In the genomic region with DNA sequence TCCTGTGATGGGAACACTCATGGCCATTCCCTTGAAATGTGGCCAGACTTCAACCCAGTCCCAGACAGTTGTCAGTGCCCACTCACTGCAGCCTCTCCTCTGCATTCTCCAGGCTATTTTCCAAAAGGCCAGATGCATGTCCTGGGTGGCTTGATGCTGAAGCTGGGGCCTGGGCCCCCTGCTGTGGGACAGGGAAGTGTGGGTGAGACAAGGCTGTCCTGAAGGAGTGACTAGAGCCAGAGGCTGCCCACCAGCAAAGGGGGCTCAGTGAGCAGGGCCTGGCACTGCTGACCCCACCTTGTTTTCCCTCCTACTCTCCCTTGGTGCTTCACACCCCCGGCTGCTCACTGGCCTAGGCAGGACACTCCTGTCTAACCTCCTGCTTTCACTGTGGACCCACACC, we compare ENCODE assay signal across 13 cellular contexts. TPM values are rescaled to one million over a fixed set of nuclear protein-coding genes. Genes with fewer than 3 reads are reported as not detected.
DNase-seq lines count a peak whose midpoint lies in the region; ATAC-seq and TF ChIP-seq lines count a peak whose summit lies in the region.
"Had no signal": no experiment of that assay in that cellular context is flagged by ENCODE, and none has a peak within 500 bp of the region (broad histone marks: within the 10 kb centered on the region; RNA-seq: fewer than 3 reads in every experiment).

No MANE protein-coding gene starts in this region.

- no peaks in the 10 kb centered on the region for H3K27me3 ChIP-seq in adipocyte (replicated peaks; ENCODE audit: control insufficient read depth, insufficient read depth, low read length)
- no peaks in the 10 kb centered on the region for H3K27me3 ChIP-seq in mucosa of rectum (ENCODE audit: control insufficient read depth in 2 of 2, insufficient read depth in 2 of 2, low read length in 2 of 2)
- no peaks in the 10 kb centered on the region for H3K27me3 ChIP-seq in upper lobe of left lung
- H3K27me3 ChIP-seq: BE2C had no signal

- DNase-seq in Right ventricle myocardium superior, result no peak
- DNase-seq in Right ventricle myocardium inferior (ENCODE audit: missing footprints), result no peak
- DNase-seq in adipocyte (ENCODE audit: low read depth), result no peak
- DNase-seq in upper lobe of left lung, result no peak
- no peak for DNase-seq in osteocyte (ENCODE audit: extremely low spot score, unreplicated experiment)
- DNase-seq: BE2C, H9, NCI-H1092 had no signal

- ATAC-seq in Right ventricle myocardium superior (ENCODE audit: poor library complexity) (peak; percentile 1), Right ventricle myocardium inferior (no peak), upper lobe of left lung (ENCODE audit: low FRiP score in 2 of 2) (no peak), GM21619 (IDR thresholded peaks at IDR 0.05; ENCODE audit: unreplicated experiment) (no peak), GM19023 (IDR thresholded peaks at IDR 0.05; ENCODE audit: unreplicated experiment) (no peak)

- H3K4me3 Mint-ChIP-seq in osteocyte (ENCODE audit: unreplicated experiment), result no peak overlapping the region
- H3K4me3 Mint-ChIP-seq: H9, neural crest cell, type B pancreatic cell had no signal

- intact Hi-C loops in Right ventricle myocardium superior (cut with DNase I), result no loop called here
- intact Hi-C loops in Right ventricle myocardium inferior (cut with DNase I), result no loop called here

- H3K27ac ChIP-seq in mucosa of rectum (ENCODE audit: low read depth in 2 of 2, low read length in 2 of 2), result peak overlapping the region; percentile 97 to 99
- H3K27ac ChIP-seq in upper lobe of left lung, result peak overlapping the region; percentile 94 to 96 (median 95)

- no peaks in the 10 kb centered on the region for H3K9me3 Mint-ChIP-seq in osteocyte (ENCODE audit: unreplicated experiment)
- H3K9me3 Mint-ChIP-seq: H9, neural crest cell, type B pancreatic cell had no signal

- peaks cover under 1% of the 10 kb centered on the region for H3K36me3 ChIP-seq in adipocyte (ENCODE audit: control insufficient read depth, insufficient read depth, low read length, severe bottlenecking)
- H3K36me3 ChIP-seq in mucosa of rectum (ENCODE audit: control insufficient read depth in 2 of 2, insufficient read depth in 2 of 2, low read length in 2 of 2), result peaks cover 0 to 9% of the 10 kb centered on the region in 2 donors
- peaks cover 0 to 9% (median 4%) of the 10 kb centered on the region in 4 donors for H3K36me3 ChIP-seq in upper lobe of left lung
- H3K36me3 ChIP-seq: BE2C had no signal

- peaks cover 23% of the 10 kb centered on the region for H3K4me1 Mint-ChIP-seq in osteocyte (ENCODE audit: unreplicated experiment)
- H3K4me1 Mint-ChIP-seq: H9 had no signal

- WGBS in upper lobe of left lung, 2 donors, result 59 to 80% methylated on average over 1 of the region's 1 CpG

- no peaks in the 10 kb centered on the region for H3K36me3 Mint-ChIP-seq in osteocyte (ENCODE audit: unreplicated experiment)
- H3K36me3 Mint-ChIP-seq: type B pancreatic cell had no signal

- no peak overlapping the region for H3K27ac Mint-ChIP-seq in osteocyte (ENCODE audit: unreplicated experiment)
- H3K27ac Mint-ChIP-seq: H9, type B pancreatic cell had no signal

- H3K4me3 ChIP-seq in adipocyte (ENCODE audit: low read length) (no peak overlapping the region), mucosa of rectum (ENCODE audit: low read length in 2 of 2) (no peak overlapping the region), upper lobe of left lung (no peak overlapping the region)

- TF ChIP-seq POLR2A in upper lobe of left lung (IDR thresholded peaks at IDR 0.05), result no peak

- TF ChIP-seq CTCF in upper lobe of left lung (IDR thresholded peaks at IDR 0.05) (no peak), osteocyte (IDR thresholded peaks at IDR 0.05) (no peak)

- TF ChIP-seq EP300 in upper lobe of left lung (IDR thresholded peaks at IDR 0.05), result no peak

- H3K9ac ChIP-seq in adipocyte (ENCODE audit: low read length) (peak overlapping the region; percentile 16), mucosa of rectum (ENCODE audit: low read depth in 1 of 2, low read length in 2 of 2) (peak overlapping the region in 1 of 2 donors; percentile 81)

- H3K4me1 ChIP-seq in adipocyte (ENCODE audit: control insufficient read depth, insufficient read depth, low read length) (peaks cover 30% of the 10 kb centered on the region), mucosa of rectum (ENCODE audit: control insufficient read depth in 2 of 2, insufficient read depth in 2 of 2, low read length in 2 of 2) (peaks cover 43 to 46% of the 10 kb centered on the region in 2 donors), upper lobe of left lung (peaks cover 51 to 59% (median 57%) of the 10 kb centered on the region in 4 donors)

- H3K9me3 ChIP-seq in adipocyte (ENCODE audit: control insufficient read depth, low read length) (no peaks in the 10 kb centered on the region), mucosa of rectum (ENCODE audit: control insufficient read depth in 2 of 2, low read length in 2 of 2) (no peaks in the 10 kb centered on the region), upper lobe of left lung (no peaks in the 10 kb centered on the region)
- H3K9me3 ChIP-seq: BE2C had no signal

- peaks cover 4% of the 10 kb centered on the region for H3K27me3 Mint-ChIP-seq in osteocyte (ENCODE audit: unreplicated experiment)
- H3K27me3 Mint-ChIP-seq: type B pancreatic cell had no signal

RNA-seq across cellular contexts. Expression of a gene that starts 11.9 kb away (rescaled TPM):
- 8.0 TPM for total RNA-seq in Right ventricle myocardium superior
- 13.2 TPM for total RNA-seq in Right ventricle myocardium inferior
- 10 to 100 TPM; 35.8 to 66.9 (median 43.1) TPM for total RNA-seq in upper lobe of left lung
- 1.7 and 2.4 TPM in 2 replicates for total RNA-seq in osteocyte

RNA-seq across cellular contexts. Expression of a gene that starts 17.2 kb away (rescaled TPM):
- 430 TPM for total RNA-seq in Right ventricle myocardium superior
- total RNA-seq in Right ventricle myocardium inferior, result 412 TPM
- 100 to 1,000 TPM in 1 of 6 donors, 10 to 100 TPM in 5; 30.2 to 102 (median 70.1) TPM for total RNA-seq in upper lobe of left lung
- 24.8 and 31.9 TPM in 2 replicates for total RNA-seq in osteocyte

RNA-seq across cellular contexts. Expression of a gene that starts 30.4 kb away (rescaled TPM):
- 19.5 TPM for total RNA-seq in Right ventricle myocardium superior
- total RNA-seq in Right ventricle myocardium inferior, result 14.0 TPM
- total RNA-seq in upper lobe of left lung, result 10 to 100 TPM in 3 of 6 donors, 1 to 10 TPM in 3; 5.0 to 25.3 (median 9.6) TPM
- 19.9 and 23.1 TPM in 2 replicates for total RNA-seq in osteocyte

RNA-seq across cellular contexts. Expression of a gene that starts 32.2 kb away (rescaled TPM):
- total RNA-seq in Right ventricle myocardium superior, result 53.1 TPM
- total RNA-seq in Right ventricle myocardium inferior, result 48.4 TPM
- 1 to 10 TPM; 4.7 to 7.5 (median 5.7) TPM for total RNA-seq in upper lobe of left lung
- 2.2 and 3.9 TPM in 2 replicates for total RNA-seq in osteocyte
